ENCODE assay signal across 1 cellular context in the genomic region with DNA sequence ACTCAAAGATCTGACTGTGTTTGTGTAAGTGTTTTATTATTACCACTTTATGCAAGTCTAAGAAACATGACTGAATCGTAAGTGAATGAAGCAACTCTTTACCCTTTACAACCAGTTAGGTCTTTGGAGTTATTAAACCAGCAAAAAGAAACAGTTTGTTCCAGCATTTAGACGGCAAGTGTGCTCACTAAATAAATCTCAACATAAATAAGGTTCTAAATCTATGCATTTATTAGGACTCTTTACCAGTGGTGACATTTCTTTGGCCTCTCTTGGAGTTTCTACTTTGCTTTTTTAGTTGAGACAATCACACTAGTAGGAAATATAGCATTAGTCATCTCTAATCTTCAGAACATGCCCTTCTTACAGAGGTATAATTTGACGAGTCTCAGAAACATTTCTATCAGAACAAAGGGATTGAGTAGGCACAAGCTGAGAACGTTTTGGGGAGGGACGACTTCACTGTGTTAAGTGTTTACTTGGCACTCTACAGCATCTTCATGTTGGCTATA.
TF ChIP-seq lines count a peak whose summit lies in the region.

No MANE protein-coding gene starts in this region.

TF ChIP-seq in GM23338, 12 proteins besides CTCF, POLR2A, EP300 and RAD21 (continued from another document):
- TF ChIP-seq, protein P1, sequence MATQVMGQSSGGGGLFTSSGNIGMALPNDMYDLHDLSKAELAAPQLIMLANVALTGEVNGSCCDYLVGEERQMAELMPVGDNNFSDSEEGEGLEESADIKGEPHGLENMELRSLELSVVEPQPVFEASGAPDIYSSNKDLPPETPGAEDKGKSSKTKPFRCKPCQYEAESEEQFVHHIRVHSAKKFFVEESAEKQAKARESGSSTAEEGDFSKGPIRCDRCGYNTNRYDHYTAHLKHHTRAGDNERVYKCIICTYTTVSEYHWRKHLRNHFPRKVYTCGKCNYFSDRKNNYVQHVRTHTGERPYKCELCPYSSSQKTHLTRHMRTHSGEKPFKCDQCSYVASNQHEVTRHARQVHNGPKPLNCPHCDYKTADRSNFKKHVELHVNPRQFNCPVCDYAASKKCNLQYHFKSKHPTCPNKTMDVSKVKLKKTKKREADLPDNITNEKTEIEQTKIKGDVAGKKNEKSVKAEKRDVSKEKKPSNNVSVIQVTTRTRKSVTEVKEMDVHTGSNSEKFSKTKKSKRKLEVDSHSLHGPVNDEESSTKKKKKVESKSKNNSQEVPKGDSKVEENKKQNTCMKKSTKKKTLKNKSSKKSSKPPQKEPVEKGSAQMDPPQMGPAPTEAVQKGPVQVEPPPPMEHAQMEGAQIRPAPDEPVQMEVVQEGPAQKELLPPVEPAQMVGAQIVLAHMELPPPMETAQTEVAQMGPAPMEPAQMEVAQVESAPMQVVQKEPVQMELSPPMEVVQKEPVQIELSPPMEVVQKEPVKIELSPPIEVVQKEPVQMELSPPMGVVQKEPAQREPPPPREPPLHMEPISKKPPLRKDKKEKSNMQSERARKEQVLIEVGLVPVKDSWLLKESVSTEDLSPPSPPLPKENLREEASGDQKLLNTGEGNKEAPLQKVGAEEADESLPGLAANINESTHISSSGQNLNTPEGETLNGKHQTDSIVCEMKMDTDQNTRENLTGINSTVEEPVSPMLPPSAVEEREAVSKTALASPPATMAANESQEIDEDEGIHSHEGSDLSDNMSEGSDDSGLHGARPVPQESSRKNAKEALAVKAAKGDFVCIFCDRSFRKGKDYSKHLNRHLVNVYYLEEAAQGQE (IDR thresholded peaks at IDR 0.05; ENCODE audit: unreplicated experiment) = no peak
- no peak for TF ChIP-seq ZNF331 (CRISPR knock-in tag; IDR thresholded peaks at IDR 0.05; ENCODE audit: low read depth)
TF ChIP-seq in GM23338: peak in this region for 0.
